12 cellular contexts compared by ENCODE assay signal in the genomic region with DNA sequence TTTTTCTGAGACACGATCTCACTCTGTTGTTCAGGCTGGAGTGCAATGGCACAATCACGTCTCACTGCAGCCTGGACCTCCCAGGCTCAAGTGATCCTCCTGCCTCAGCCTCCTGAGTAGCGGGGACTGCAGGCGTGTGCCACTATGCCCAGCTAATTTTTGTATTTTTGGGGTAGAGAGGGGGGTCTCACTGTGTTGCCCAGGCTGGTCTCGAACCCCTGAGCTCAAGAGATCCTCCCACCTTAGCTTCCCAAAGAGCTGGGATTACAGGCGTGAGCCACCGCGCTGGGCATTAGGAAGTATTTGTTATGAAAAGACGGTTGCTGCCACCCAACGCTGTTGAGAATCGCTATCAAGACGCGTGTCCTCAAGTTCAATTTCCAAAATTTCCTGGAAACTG.
"Had no signal": no experiment of that assay in that cellular context is flagged by ENCODE, and none has a peak within 500 bp of the region (broad histone marks: within the 10 kb centered on the region; RNA-seq: fewer than 3 reads in every experiment).

No MANE protein-coding gene starts in this region.

- ATAC-seq: activated CD4-positive, alpha-beta T cell treated with anti-CD3 and anti-CD28 coated beads for 36 hours; activated CD8-positive, alpha-beta memory T cell treated with anti-CD3 and anti-CD28 coated beads, Interleukin-2, amount 10 ng/mL, durations not matched to agents 7 days and 5 days; esophagus mucosa; stimulated activated memory B cell treated with anti-CD40 and anti-IgM and Interleukin-4, amounts not matched to agents 10 μg/mL and 1 μg/mL and 100 μg/mL, for 72 hours had no signal

- H3K27ac Mint-ChIP-seq: activated CD4-positive, alpha-beta memory T cell treated with anti-CD3 and anti-CD28 coated beads for 36 hours; activated CD4-positive, alpha-beta T cell treated with anti-CD3 and anti-CD28 coated beads for 36 hours; activated CD8-positive, alpha-beta memory T cell treated with anti-CD3 and anti-CD28 coated beads, Interleukin-2, amount 10 ng/mL, durations not matched to agents 7 days and 5 days; activated naive CD4-positive, alpha-beta T cell treated with anti-CD3 and anti-CD28 coated beads, Interleukin-2, amount 10 ng/mL, durations not matched to agents 7 days and 5 days; activated T-helper 2 cell treated with anti-CD3 and anti-CD28 coated beads, Interferon-gamma antibody, Interleukin-2, Interleukin-4, amounts not matched to agents 10 μg/mL and 5 μg/mL and 100 μg/mL, durations not matched to agents 14 hours and 24 hours and 36 hours; stimulated activated memory B cell treated with anti-CD40 and anti-IgM and Interleukin-4, amounts not matched to agents 10 μg/mL and 1 μg/mL and 100 μg/mL, for 72 hours had no signal

- H3K4me3 Mint-ChIP-seq: activated CD4-positive, alpha-beta memory T cell treated with anti-CD3 and anti-CD28 coated beads for 36 hours; activated CD4-positive, alpha-beta T cell treated with anti-CD3 and anti-CD28 coated beads for 36 hours; activated CD8-positive, alpha-beta memory T cell treated with anti-CD3 and anti-CD28 coated beads, Interleukin-2, amount 10 ng/mL, durations not matched to agents 7 days and 5 days; activated naive CD4-positive, alpha-beta T cell treated with anti-CD3 and anti-CD28 coated beads, Interleukin-2, amount 10 ng/mL, durations not matched to agents 7 days and 5 days; stimulated activated memory B cell treated with anti-CD40 and anti-IgM and Interleukin-4, amounts not matched to agents 10 μg/mL and 1 μg/mL and 100 μg/mL, for 72 hours had no signal

- H3K36me3 ChIP-seq: ovary, tibial nerve had no signal

- H3K4me3 ChIP-seq: ovary, tibial nerve had no signal

- DNase-seq: activated CD4-positive, alpha-beta memory T cell treated with anti-CD3 and anti-CD28 coated beads for 36 hours; activated CD4-positive, alpha-beta T cell treated with anti-CD3 and anti-CD28 coated beads for 36 hours; activated CD8-positive, alpha-beta memory T cell treated with anti-CD3 and anti-CD28 coated beads, Interleukin-2, amount 10 ng/mL, durations not matched to agents 7 days and 5 days; activated naive CD4-positive, alpha-beta T cell treated with anti-CD3 and anti-CD28 coated beads, Interleukin-2, amount 10 ng/mL, durations not matched to agents 7 days and 5 days; activated T-cell treated with anti-CD3 and anti-CD28 coated beads, Interleukin-2, amount 50 U/mL, for 1 hour; ovary; stimulated activated CD4-positive, alpha-beta T cell treated with anti-CD3 and anti-CD28 coated beads, Interleukin-2, amount 100 ng/mL, for 48 hours; T1000 had no signal

- H3K9me3 ChIP-seq: ovary, tibial nerve had no signal

- H3K36me3 Mint-ChIP-seq: activated CD4-positive, alpha-beta memory T cell treated with anti-CD3 and anti-CD28 coated beads for 36 hours; activated CD8-positive, alpha-beta memory T cell treated with anti-CD3 and anti-CD28 coated beads, Interleukin-2, amount 10 ng/mL, durations not matched to agents 7 days and 5 days; stimulated activated memory B cell treated with anti-CD40 and anti-IgM and Interleukin-4, amounts not matched to agents 10 μg/mL and 1 μg/mL and 100 μg/mL, for 72 hours had no signal

- H3K9me3 Mint-ChIP-seq: activated CD4-positive, alpha-beta memory T cell treated with anti-CD3 and anti-CD28 coated beads for 36 hours; activated naive CD4-positive, alpha-beta T cell treated with anti-CD3 and anti-CD28 coated beads, Interleukin-2, amount 10 ng/mL, durations not matched to agents 7 days and 5 days; activated T-helper 2 cell treated with anti-CD3 and anti-CD28 coated beads, Interferon-gamma antibody, Interleukin-2, Interleukin-4, amounts not matched to agents 10 μg/mL and 5 μg/mL and 100 μg/mL, durations not matched to agents 14 hours and 24 hours and 36 hours; stimulated activated memory B cell treated with anti-CD40 and anti-IgM and Interleukin-4, amounts not matched to agents 10 μg/mL and 1 μg/mL and 100 μg/mL, for 72 hours had no signal

- H3K27me3 ChIP-seq: ovary had no signal

- H3K27ac ChIP-seq: ovary, tibial nerve had no signal
